Comparison of ENCODE assay signal across 18 cellular contexts in genomic region chr11:11308249-11308648, GRCh38. TPM values are rescaled to one million over a fixed set of nuclear protein-coding genes. Genes with fewer than 3 reads are reported as not detected.
A peak's percentile ranks its signal among the peaks of the same experiment; 100 is the strongest.
DNase-seq lines count a peak whose midpoint lies in the region; ATAC-seq, FAIRE-seq and TF ChIP-seq lines count a peak whose summit lies in the region.
"Had no signal": no experiment of that assay in that cellular context is flagged by ENCODE, and none has a peak within 500 bp of the region (broad histone marks: within the 10 kb centered on the region; RNA-seq: fewer than 3 reads in every experiment).

No MANE protein-coding gene starts in this region.

- peaks cover 7% of the 10 kb centered on the region for H3K9me3 Mint-ChIP-seq in activated naive CD4-positive, alpha-beta T cell treated with anti-CD3 and anti-CD28 coated beads, Interleukin-2, amount 10 ng/mL, durations not matched to agents 7 days and 5 days
- peaks cover 42% of the 10 kb centered on the region for H3K9me3 Mint-ChIP-seq in dendritic cell treated with granulocyte-macrophage colony-stimulating factor and Interleukin-4, amounts not matched to agents 40 ng/mL and 50 ng/mL, for 4 days
- H3K9me3 Mint-ChIP-seq: CD8-positive, alpha-beta T cell had no signal

- intact Hi-C loops in dendritic cell treated with granulocyte-macrophage colony-stimulating factor and Interleukin-4, amounts not matched to agents 40 ng/mL and 50 ng/mL, for 4 days (cut with micrococcal nuclease) = no loop called here

- H3K36me3 Mint-ChIP-seq in activated naive CD4-positive, alpha-beta T cell treated with anti-CD3 and anti-CD28 coated beads, Interleukin-2, amount 10 ng/mL, durations not matched to agents 7 days and 5 days = no peaks in the 10 kb centered on the region
- H3K36me3 Mint-ChIP-seq in dendritic cell treated with granulocyte-macrophage colony-stimulating factor and Interleukin-4, amounts not matched to agents 40 ng/mL and 50 ng/mL, for 4 days (ENCODE audit: low read depth) = peaks cover 93% of the 10 kb centered on the region
- H3K36me3 Mint-ChIP-seq: CD8-positive, alpha-beta T cell had no signal

- ATAC-seq in left lobe of liver = peak; percentile 34
- ATAC-seq: A549; CD8-positive, alpha-beta T cell had no signal

- no peak for FAIRE-seq in H54 (lab: Jason Lieb, UNC)
- FAIRE-seq: A549, D721Med, G401.6, GM12891, GM19239 had no signal

- H3K27ac Mint-ChIP-seq in activated naive CD4-positive, alpha-beta T cell treated with anti-CD3 and anti-CD28 coated beads, Interleukin-2, amount 10 ng/mL, durations not matched to agents 7 days and 5 days = peak overlapping the region; percentile 46
- peak overlapping the region; percentile 83 for H3K27ac Mint-ChIP-seq in dendritic cell treated with granulocyte-macrophage colony-stimulating factor and Interleukin-4, amounts not matched to agents 40 ng/mL and 50 ng/mL, for 4 days
- H3K27ac Mint-ChIP-seq: B cell; CD4-positive, alpha-beta T cell; CD8-positive, alpha-beta T cell had no signal

- TF ChIP-seq POLR2A in H54 (IDR thresholded peaks at IDR 0.05; ENCODE audit: low read depth, low read length) = no peak

- no peaks in the 10 kb centered on the region for H3K27me3 Mint-ChIP-seq in activated naive CD4-positive, alpha-beta T cell treated with anti-CD3 and anti-CD28 coated beads, Interleukin-2, amount 10 ng/mL, durations not matched to agents 7 days and 5 days
- peaks cover 1% of the 10 kb centered on the region for H3K27me3 Mint-ChIP-seq in dendritic cell treated with granulocyte-macrophage colony-stimulating factor and Interleukin-4, amounts not matched to agents 40 ng/mL and 50 ng/mL, for 4 days
- H3K27me3 Mint-ChIP-seq: B cell; CD4-positive, alpha-beta T cell had no signal

- no peak overlapping the region for H3K4me3 Mint-ChIP-seq in activated naive CD4-positive, alpha-beta T cell treated with anti-CD3 and anti-CD28 coated beads, Interleukin-2, amount 10 ng/mL, durations not matched to agents 7 days and 5 days
- H3K4me3 Mint-ChIP-seq in dendritic cell treated with granulocyte-macrophage colony-stimulating factor and Interleukin-4, amounts not matched to agents 40 ng/mL and 50 ng/mL, for 4 days = no peak overlapping the region
- H3K4me3 Mint-ChIP-seq: B cell; CD4-positive, alpha-beta T cell; CD8-positive, alpha-beta T cell had no signal

- no peak for DNase-seq in activated naive CD4-positive, alpha-beta T cell treated with anti-CD3 and anti-CD28 coated beads, Interleukin-2, amount 10 ng/mL, durations not matched to agents 7 days and 5 days
- no peak for DNase-seq in activated naive CD4-positive, alpha-beta T cell (lab: John Stamatoyannopoulos, UW)
- DNase-seq in left lobe of liver (ENCODE audit: low spot score) (no peak), H54 (ENCODE audit: insufficient read length, low spot score) (no peak)
- DNase-seq: AML-193; Caco-2; Calu3; CD4-positive, alpha-beta T cell; CD8-positive, alpha-beta T cell; DMS79 treated with DMSO at 0.1 percent for 48 hours; GF-D8 had no signal

- CTCF ChIA-PET in activated naive CD4-positive, alpha-beta T cell treated with anti-CD3 and anti-CD28 coated beads, Interleukin-2, amount 10 ng/mL, durations not matched to agents 7 days and 5 days (lab: Charles Lee) = no interaction called here

- H3K4me1 Mint-ChIP-seq in activated naive CD4-positive, alpha-beta T cell treated with anti-CD3 and anti-CD28 coated beads, Interleukin-2, amount 10 ng/mL, durations not matched to agents 7 days and 5 days = peaks cover 8% of the 10 kb centered on the region
- peaks cover 60% of the 10 kb centered on the region for H3K4me1 Mint-ChIP-seq in dendritic cell treated with granulocyte-macrophage colony-stimulating factor and Interleukin-4, amounts not matched to agents 40 ng/mL and 50 ng/mL, for 4 days (ENCODE audit: low read depth)

RNA-seq across cellular contexts. Expression of gene CSNK2A3, which starts 44.8 kb away (rescaled TPM):
- total RNA-seq in left lobe of liver = 0.58 TPM
